In genomic region chr1:245997471-245998258, GRCh38 we compare ENCODE assay signal across 12 cellular contexts.
DNase-seq lines count a peak whose midpoint lies in the region; ATAC-seq, FAIRE-seq and TF ChIP-seq lines count a peak whose summit lies in the region.
"Had no signal": no experiment of that assay in that cellular context is flagged by ENCODE, and none has a peak within 500 bp of the region (broad histone marks: within the 10 kb centered on the region; RNA-seq: fewer than 3 reads in every experiment).

No MANE protein-coding gene starts in this region.

- no peaks in the 10 kb centered on the region for H3K9me3 Mint-ChIP-seq in stimulated activated naive CD8-positive, alpha-beta T cell treated with anti-CD3 and anti-CD28 coated beads, Interleukin-15, amount 100 ng/mL, for 72 hours
- H3K9me3 Mint-ChIP-seq: CD8-positive, alpha-beta T cell had no signal

- DNase-seq in EH (ENCODE audit: low read depth) (peak; percentile 47), PC-3 (peak; percentile 86), endothelial cell of umbilical vein (ENCODE audit: low read depth, low spot score) (peak; percentile 58), myocyte (ENCODE audit: low read depth) (peak; percentile 69), HK-2 (ENCODE audit: unreplicated experiment) (no peak), suprapubic skin (ENCODE audit: low spot score in 2 of 2) (no peak), sciatic nerve (ENCODE audit: low spot score) (no peak)
- DNase-seq in stimulated activated naive CD8-positive, alpha-beta T cell treated with anti-CD3 and anti-CD28 coated beads, Interleukin-15, amount 100 ng/mL, for 72 hours: no peak
- DNase-seq: CD8-positive, alpha-beta T cell; NCI-H2171 treated with DMSO at 0.1 percent for 48 hours had no signal

- no peaks in the 10 kb centered on the region for H3K9me2 ChIP-seq in PC-3 (replicated peaks; ENCODE audit: low read length)

- H3K4me1 ChIP-seq in PC-3 (ENCODE audit: insufficient read depth, low read length) (peaks cover 21% of the 10 kb centered on the region), endothelial cell of umbilical vein (ENCODE audit: control insufficient read depth, extremely low read depth, insufficient read depth, low read length) (no peaks in the 10 kb centered on the region), suprapubic skin (peaks cover 6% of the 10 kb centered on the region)

- H3K4me3 Mint-ChIP-seq in stimulated activated naive CD8-positive, alpha-beta T cell treated with anti-CD3 and anti-CD28 coated beads, Interleukin-15, amount 100 ng/mL, for 72 hours: no peak overlapping the region
- H3K4me3 Mint-ChIP-seq: CD8-positive, alpha-beta T cell had no signal

- no peak overlapping the region for H2AFZ ChIP-seq in PC-3 (ENCODE audit: low read length)
- H2AFZ ChIP-seq in endothelial cell of umbilical vein (ENCODE audit: low read depth, low read length): no peak overlapping the region

- POLR2A ChIA-PET in PC-3 (lab: Charles Lee; ENCODE audit: unreplicated experiment) (no interaction called here), endothelial cell of umbilical vein (lab: Charles Lee) (no interaction called here)

- intact Hi-C loops in PC-3 (cut with micrococcal nuclease) (no loop called here), endothelial cell of umbilical vein (cut with micrococcal nuclease) (no loop called here), sciatic nerve (cut with DNase I) (no loop called here)

- dilution Hi-C loops in endothelial cell of umbilical vein (cut with MboI; ENCODE audit: extremely low pct_ligation_motif_present, low sequenced_read_pairs): no loop called here

- H3K27me3 Mint-ChIP-seq in stimulated activated naive CD8-positive, alpha-beta T cell treated with anti-CD3 and anti-CD28 coated beads, Interleukin-15, amount 100 ng/mL, for 72 hours: no peaks in the 10 kb centered on the region

- H3K9ac ChIP-seq in PC-3 (ENCODE audit: low read length) (no peak overlapping the region), endothelial cell of umbilical vein (replicated peaks; ENCODE audit: extremely low read depth, insufficient read depth, low read length) (no peak overlapping the region)

- H3K4me3 ChIP-seq in PC-3 (ENCODE audit: low read length): no peak overlapping the region
- H3K4me3 ChIP-seq in endothelial cell of umbilical vein (replicated peaks in 1 of 3; ENCODE audit: insufficient read depth in 1 of 3, low read depth in 1 of 3, low read length in 3 of 3): no peak overlapping the region
- H3K4me3 ChIP-seq in suprapubic skin: no peak overlapping the region
- H3K4me3 ChIP-seq: SJSA1 had no signal

- H4K20me1 ChIP-seq in PC-3 (ENCODE audit: low read length) (peaks cover under 1% of the 10 kb centered on the region; the same call in 1 of the 2 replicates), endothelial cell of umbilical vein (replicated peaks; ENCODE audit: control insufficient read depth, extremely low read depth, insufficient read depth, low read length) (no peaks in the 10 kb centered on the region)

- CTCF ChIA-PET in PC-3 (lab: Charles Lee): no interaction called here
- CTCF ChIA-PET in endothelial cell of umbilical vein (lab: Charles Lee): interaction anchor here (1.8 kb wide), 1 partner anchor 845 kb away, joined by 10 read pairs; no protein-coding TSS in a partner anchor

- no peaks in the 10 kb centered on the region for H3F3A ChIP-seq in PC-3 (ENCODE audit: low read length, unreplicated experiment)

- H3K4me2 ChIP-seq in PC-3 (ENCODE audit: low read length) (no peak overlapping the region; the same call in 1 of the 2 replicates), endothelial cell of umbilical vein (ENCODE audit: insufficient read depth, low read length) (no peak overlapping the region)

- H3K79me2 ChIP-seq in PC-3 (ENCODE audit: low read length) (no peaks in the 10 kb centered on the region), endothelial cell of umbilical vein (ENCODE audit: control insufficient read depth, insufficient read depth, low read length) (no peaks in the 10 kb centered on the region)

- H3K27ac ChIP-seq in PC-3 (ENCODE audit: low read length) (no peak overlapping the region), endothelial cell of umbilical vein (ENCODE audit: insufficient read depth, low read depth, low read length) (no peak overlapping the region), suprapubic skin (no peak overlapping the region)
- H3K27ac ChIP-seq: SJSA1 had no signal

- peak; percentile 72 for ATAC-seq in PC-3
- ATAC-seq in sciatic nerve: no peak
- no peak for ATAC-seq in stimulated activated naive CD8-positive, alpha-beta T cell treated with anti-CD3 and anti-CD28 coated beads, Interleukin-15, amount 100 ng/mL, for 72 hours
- ATAC-seq: CD8-positive, alpha-beta T cell; HepG2 had no signal

- TF ChIP-seq CTCF in PC-3 (conservative IDR thresholded peaks at IDR 0.05; ENCODE audit: low read depth, low read length): no peak
- TF ChIP-seq CTCF in endothelial cell of umbilical vein (IDR thresholded peaks at IDR 0.05; ENCODE audit: extremely low read depth in 1 of 2, insufficient read depth in 1 of 2, low read depth in 1 of 2, low read length in 2 of 2): no peak
- TF ChIP-seq CTCF in suprapubic skin (IDR thresholded peaks at IDR 0.05): no peak

- H3K27me3 ChIP-seq in PC-3 (ENCODE audit: low read length) (no peaks in the 10 kb centered on the region), endothelial cell of umbilical vein (ENCODE audit: control insufficient read depth in 2 of 2, insufficient read depth in 2 of 2, low read length in 2 of 2) (no peaks in the 10 kb centered on the region), suprapubic skin (no peaks in the 10 kb centered on the region)
- H3K27me3 ChIP-seq: SJSA1 had no signal

- H3K4me1 Mint-ChIP-seq in stimulated activated naive CD8-positive, alpha-beta T cell treated with anti-CD3 and anti-CD28 coated beads, Interleukin-15, amount 100 ng/mL, for 72 hours: no peaks in the 10 kb centered on the region

- H3K27ac Mint-ChIP-seq in stimulated activated naive CD8-positive, alpha-beta T cell treated with anti-CD3 and anti-CD28 coated beads, Interleukin-15, amount 100 ng/mL, for 72 hours: no peak overlapping the region
- H3K27ac Mint-ChIP-seq: CD8-positive, alpha-beta T cell had no signal

- no peak for TF ChIP-seq EP300 in suprapubic skin (IDR thresholded peaks at IDR 0.05)

- no peaks in the 10 kb centered on the region for H3K9me1 ChIP-seq in endothelial cell of umbilical vein (replicated peaks; ENCODE audit: control insufficient read depth, extremely low read depth, insufficient read depth, low read length)

- H3K36me3 ChIP-seq in PC-3 (ENCODE audit: low read depth, low read length) (no peaks in the 10 kb centered on the region), endothelial cell of umbilical vein (ENCODE audit: control insufficient read depth in 2 of 2, extremely low read depth in 1 of 2, insufficient read depth in 2 of 2, low read length in 2 of 2) (no peaks in the 10 kb centered on the region), suprapubic skin (no peaks in the 10 kb centered on the region)
- H3K36me3 ChIP-seq: SJSA1 had no signal

- WGBS in suprapubic skin: 47% methylated on average over 7 of the region's 7 CpGs

- TF ChIP-seq POLR2A in endothelial cell of umbilical vein (IDR thresholded peaks at IDR 0.05; ENCODE audit: low read depth, low read length) (no peak), suprapubic skin (IDR thresholded peaks at IDR 0.05) (no peak)

- H3K9me3 ChIP-seq in PC-3 (ENCODE audit: low read length): no peaks in the 10 kb centered on the region
- no peaks in the 10 kb centered on the region for H3K9me3 ChIP-seq in endothelial cell of umbilical vein (replicated peaks; ENCODE audit: control insufficient read depth, insufficient read depth, low read length)
- H3K9me3 ChIP-seq in suprapubic skin: no peaks in the 10 kb centered on the region
- H3K9me3 ChIP-seq: SJSA1 had no signal

- BruUV-seq in PC-3 (replicated peaks; lab: Mats Ljungman, UMichigan): no TSS peak
- no TSS peak for BruUV-seq in endothelial cell of umbilical vein (replicated peaks; lab: Mats Ljungman, UMichigan)

- peak; percentile 24 for FAIRE-seq in endothelial cell of umbilical vein (lab: Jason Lieb, UNC)
- FAIRE-seq: HepG2 had no signal

TF ChIP-seq in endothelial cell of umbilical vein, 7 proteins besides CTCF, POLR2A, EP300 and RAD21:
- no peak for TF ChIP-seq MYC (IDR thresholded peaks at IDR 0.05; ENCODE audit: low read depth, low read length)
- no peak for TF ChIP-seq FOS (IDR thresholded peaks at IDR 0.05; ENCODE audit: borderline replicate concordance, insufficient read depth, low read length)
- no peak for TF ChIP-seq JUN (IDR thresholded peaks at IDR 0.05; ENCODE audit: borderline replicate concordance, insufficient read depth, insufficient read length, low read depth)
- no peak for TF ChIP-seq GATA2 (IDR thresholded peaks at IDR 0.05; ENCODE audit: insufficient read depth, insufficient read length, low read depth, low read length)
- TF ChIP-seq POLR2AphosphoS5 (IDR thresholded peaks at IDR 0.05; ENCODE audit: insufficient read depth, low read depth, low read length): no peak
- TF ChIP-seq, protein P1, sequence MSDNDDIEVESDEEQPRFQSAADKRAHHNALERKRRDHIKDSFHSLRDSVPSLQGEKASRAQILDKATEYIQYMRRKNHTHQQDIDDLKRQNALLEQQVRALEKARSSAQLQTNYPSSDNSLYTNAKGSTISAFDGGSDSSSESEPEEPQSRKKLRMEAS (IDR thresholded peaks at IDR 0.05; ENCODE audit: insufficient read depth, insufficient read length): no peak
- TF ChIP-seq EZH2 (IDR thresholded peaks at IDR 0.05; ENCODE audit: borderline replicate concordance, low read depth, low read length, severe bottlenecking): no peak

Comparison
In these comparisons a context has a peak if more than half of its experiments do, and no peak if none do; other contexts are left out.
1. DNase-seq: peak in EH (single experiment), PC-3 (single experiment), endothelial cell of umbilical vein (single experiment) and myocyte (single experiment); none in HK-2 (single experiment), suprapubic skin (0 of 2), sciatic nerve (single experiment) and stimulated activated naive CD8-positive, alpha-beta T cell treated with anti-CD3 and anti-CD28 coated beads, Interleukin-15, amount 100 ng/mL, for 72 hours (0 of 2).